ENCODE assay signal across 1 cellular context in the genomic region with DNA sequence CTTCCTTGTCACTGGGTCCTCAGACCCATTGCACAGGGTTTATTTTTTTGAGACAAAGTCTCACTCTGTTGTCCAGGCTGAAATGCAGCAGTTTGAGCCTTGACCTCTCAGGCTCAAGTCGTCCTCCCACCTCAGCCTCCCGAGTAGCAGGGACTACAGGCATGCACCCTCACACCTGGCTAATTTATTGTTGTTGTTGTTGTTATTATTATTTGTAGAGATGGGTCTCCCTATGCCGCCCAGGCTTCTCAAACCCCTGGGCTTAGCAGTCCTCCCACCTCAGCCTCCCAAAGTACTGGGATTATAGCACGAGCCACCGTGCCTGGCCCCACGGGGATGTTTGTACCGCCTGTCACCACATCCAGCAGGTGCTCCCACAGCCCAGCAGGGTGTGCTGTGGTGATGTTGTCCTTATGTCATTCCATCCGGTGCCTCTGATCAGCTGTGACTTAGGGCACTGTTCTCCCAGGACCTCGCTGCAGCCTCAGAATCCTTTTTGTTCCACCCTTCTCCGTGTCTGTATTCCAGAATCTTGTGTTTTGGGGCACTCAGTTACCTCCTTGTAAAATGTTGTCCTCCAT.
TF ChIP-seq lines count a peak whose summit lies in the region.

No MANE protein-coding gene starts in this region.

TF ChIP-seq in HepG2, 621 proteins besides CTCF, POLR2A, EP300 and RAD21 (continued from another document and continues in another):
- TF ChIP-seq ZNF768 (CRISPR knock-in tag; IDR thresholded peaks at IDR 0.05), result 0 out of 2 replicates have a peak, but pooled peaks have one; percentile 15
- no peak for TF ChIP-seq ZBTB7A (CRISPR knock-in tag; IDR thresholded peaks at IDR 0.05)
- no peak for TF ChIP-seq ZNF543 (CRISPR knock-in tag; IDR thresholded peaks at IDR 0.05)
- TF ChIP-seq, protein P1, sequence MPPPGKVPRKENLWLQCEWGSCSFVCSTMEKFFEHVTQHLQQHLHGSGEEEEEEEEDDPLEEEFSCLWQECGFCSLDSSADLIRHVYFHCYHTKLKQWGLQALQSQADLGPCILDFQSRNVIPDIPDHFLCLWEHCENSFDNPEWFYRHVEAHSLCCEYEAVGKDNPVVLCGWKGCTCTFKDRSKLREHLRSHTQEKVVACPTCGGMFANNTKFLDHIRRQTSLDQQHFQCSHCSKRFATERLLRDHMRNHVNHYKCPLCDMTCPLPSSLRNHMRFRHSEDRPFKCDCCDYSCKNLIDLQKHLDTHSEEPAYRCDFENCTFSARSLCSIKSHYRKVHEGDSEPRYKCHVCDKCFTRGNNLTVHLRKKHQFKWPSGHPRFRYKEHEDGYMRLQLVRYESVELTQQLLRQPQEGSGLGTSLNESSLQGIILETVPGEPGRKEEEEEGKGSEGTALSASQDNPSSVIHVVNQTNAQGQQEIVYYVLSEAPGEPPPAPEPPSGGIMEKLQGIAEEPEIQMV (CRISPR knock-in tag; IDR thresholded peaks at IDR 0.05; ENCODE audit: low read depth), result no peak
- no peak for TF ChIP-seq GATA4 (IDR thresholded peaks at IDR 0.05; ENCODE audit: borderline replicate concordance, low read depth)
- TF ChIP-seq ZNF20 (CRISPR knock-in tag; IDR thresholded peaks at IDR 0.05), result no peak
- TF ChIP-seq SOX13 (IDR thresholded peaks at IDR 0.05), result no peak
- TF ChIP-seq SOX13 (CRISPR knock-in tag; conservative IDR thresholded peaks at IDR 0.05 in 1 of 2, IDR thresholded peaks at IDR 0.05 in 1 of 2), result 0 out of 4 replicates have a peak, but pooled peaks of 1 of the 2 experiments have one; percentile 31
- no peak for TF ChIP-seq FOXJ3 (CRISPR knock-in tag; IDR thresholded peaks at IDR 0.05; ENCODE audit: borderline replicate concordance)
- 0 out of 2 replicates have a peak, but pooled peaks have one; percentile 63 for TF ChIP-seq ELF3 (CRISPR knock-in tag; IDR thresholded peaks at IDR 0.05)
- TF ChIP-seq, protein P2, sequence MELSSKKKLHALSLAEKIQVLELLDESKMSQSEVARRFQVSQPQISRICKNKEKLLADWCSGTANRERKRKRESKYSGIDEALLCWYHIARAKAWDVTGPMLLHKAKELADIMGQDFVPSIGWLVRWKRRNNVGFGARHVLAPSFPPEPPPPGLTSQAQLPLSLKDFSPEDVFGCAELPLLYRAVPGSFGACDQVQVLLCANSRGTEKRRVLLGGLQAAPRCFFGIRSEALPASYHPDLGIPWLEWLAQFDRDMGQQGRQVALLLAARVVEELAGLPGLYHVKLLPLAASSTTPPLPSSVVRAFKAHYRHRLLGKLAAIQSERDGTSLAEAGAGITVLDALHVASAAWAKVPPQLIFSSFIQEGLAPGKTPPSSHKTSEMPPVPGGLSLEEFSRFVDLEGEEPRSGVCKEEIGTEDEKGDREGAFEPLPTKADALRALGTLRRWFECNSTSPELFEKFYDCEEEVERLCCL (CRISPR knock-in tag; IDR thresholded peaks at IDR 0.05; ENCODE audit: borderline replicate concordance), result no peak
- no peak for TF ChIP-seq TBX3 (IDR thresholded peaks at IDR 0.05; ENCODE audit: borderline replicate concordance)
- TF ChIP-seq SATB2 (CRISPR knock-in tag; IDR thresholded peaks at IDR 0.05), result no peak
- peak; percentile 81 for TF ChIP-seq XRCC5 (optimal IDR thresholded peaks at IDR 0.05; ENCODE audit: low read length)
- no peak for TF ChIP-seq KLF13 (CRISPR knock-in tag; IDR thresholded peaks at IDR 0.05)
- TF ChIP-seq ZNF235 (CRISPR knock-in tag; IDR thresholded peaks at IDR 0.05; ENCODE audit: borderline replicate concordance), result no peak
- TF ChIP-seq ZNF570 (CRISPR knock-in tag; IDR thresholded peaks at IDR 0.05; ENCODE audit: borderline replicate concordance), result no peak
- no peak for TF ChIP-seq SRSF4 (IDR thresholded peaks at IDR 0.05; ENCODE audit: low read depth, low read length, poor library complexity, severe bottlenecking)
- TF ChIP-seq PRPF4 (IDR thresholded peaks at IDR 0.05; ENCODE audit: low read depth, low read length, poor library complexity, severe bottlenecking), result no peak
- TF ChIP-seq, protein P3, sequence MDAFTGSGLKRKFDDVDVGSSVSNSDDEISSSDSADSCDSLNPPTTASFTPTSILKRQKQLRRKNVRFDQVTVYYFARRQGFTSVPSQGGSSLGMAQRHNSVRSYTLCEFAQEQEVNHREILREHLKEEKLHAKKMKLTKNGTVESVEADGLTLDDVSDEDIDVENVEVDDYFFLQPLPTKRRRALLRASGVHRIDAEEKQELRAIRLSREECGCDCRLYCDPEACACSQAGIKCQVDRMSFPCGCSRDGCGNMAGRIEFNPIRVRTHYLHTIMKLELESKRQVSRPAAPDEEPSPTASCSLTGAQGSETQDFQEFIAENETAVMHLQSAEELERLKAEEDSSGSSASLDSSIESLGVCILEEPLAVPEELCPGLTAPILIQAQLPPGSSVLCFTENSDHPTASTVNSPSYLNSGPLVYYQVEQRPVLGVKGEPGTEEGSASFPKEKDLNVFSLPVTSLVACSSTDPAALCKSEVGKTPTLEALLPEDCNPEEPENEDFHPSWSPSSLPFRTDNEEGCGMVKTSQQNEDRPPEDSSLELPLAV (CRISPR knock-in tag; conservative IDR thresholded peaks at IDR 0.05; ENCODE audit: low read depth), result no peak
- TF ChIP-seq ZNF329 (CRISPR knock-in tag; IDR thresholded peaks at IDR 0.05; ENCODE audit: low read depth), result no peak
- TF ChIP-seq EZH2 (conservative IDR thresholded peaks at IDR 0.05; ENCODE audit: low read depth, low read length), result no peak
- TF ChIP-seq ZNF556 (CRISPR knock-in tag; IDR thresholded peaks at IDR 0.05; ENCODE audit: borderline replicate concordance), result no peak
- no peak for TF ChIP-seq ZNF616 (CRISPR knock-in tag; IDR thresholded peaks at IDR 0.05; ENCODE audit: low read depth)
- no peak for TF ChIP-seq ZBTB7B (CRISPR knock-in tag; IDR thresholded peaks at IDR 0.05)
- peak; percentile 32; the same call in 1 of the 2 replicates for TF ChIP-seq ZBTB38 (CRISPR knock-in tag; IDR thresholded peaks at IDR 0.05)
- TF ChIP-seq, protein P4, sequence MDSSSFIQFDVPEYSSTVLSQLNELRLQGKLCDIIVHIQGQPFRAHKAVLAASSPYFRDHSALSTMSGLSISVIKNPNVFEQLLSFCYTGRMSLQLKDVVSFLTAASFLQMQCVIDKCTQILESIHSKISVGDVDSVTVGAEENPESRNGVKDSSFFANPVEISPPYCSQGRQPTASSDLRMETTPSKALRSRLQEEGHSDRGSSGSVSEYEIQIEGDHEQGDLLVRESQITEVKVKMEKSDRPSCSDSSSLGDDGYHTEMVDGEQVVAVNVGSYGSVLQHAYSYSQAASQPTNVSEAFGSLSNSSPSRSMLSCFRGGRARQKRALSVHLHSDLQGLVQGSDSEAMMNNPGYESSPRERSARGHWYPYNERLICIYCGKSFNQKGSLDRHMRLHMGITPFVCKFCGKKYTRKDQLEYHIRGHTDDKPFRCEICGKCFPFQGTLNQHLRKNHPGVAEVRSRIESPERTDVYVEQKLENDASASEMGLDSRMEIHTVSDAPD (CRISPR knock-in tag; IDR thresholded peaks at IDR 0.05), result no peak
- TF ChIP-seq ZNF619 (CRISPR knock-in tag; IDR thresholded peaks at IDR 0.05), result 0 out of 2 replicates have a peak, but pooled peaks have one; percentile 42
- no peak for TF ChIP-seq HES4 (CRISPR knock-in tag; IDR thresholded peaks at IDR 0.05; ENCODE audit: borderline replicate concordance)
- no peak for TF ChIP-seq ZNF354B (CRISPR knock-in tag; IDR thresholded peaks at IDR 0.05)
- TF ChIP-seq, protein P5, sequence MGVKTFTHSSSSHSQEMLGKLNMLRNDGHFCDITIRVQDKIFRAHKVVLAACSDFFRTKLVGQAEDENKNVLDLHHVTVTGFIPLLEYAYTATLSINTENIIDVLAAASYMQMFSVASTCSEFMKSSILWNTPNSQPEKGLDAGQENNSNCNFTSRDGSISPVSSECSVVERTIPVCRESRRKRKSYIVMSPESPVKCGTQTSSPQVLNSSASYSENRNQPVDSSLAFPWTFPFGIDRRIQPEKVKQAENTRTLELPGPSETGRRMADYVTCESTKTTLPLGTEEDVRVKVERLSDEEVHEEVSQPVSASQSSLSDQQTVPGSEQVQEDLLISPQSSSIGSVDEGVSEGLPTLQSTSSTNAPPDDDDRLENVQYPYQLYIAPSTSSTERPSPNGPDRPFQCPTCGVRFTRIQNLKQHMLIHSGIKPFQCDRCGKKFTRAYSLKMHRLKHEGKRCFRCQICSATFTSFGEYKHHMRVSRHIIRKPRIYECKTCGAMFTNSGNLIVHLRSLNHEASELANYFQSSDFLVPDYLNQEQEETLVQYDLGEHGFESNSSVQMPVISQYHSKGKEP (CRISPR knock-in tag; IDR thresholded peaks at IDR 0.05), result 0 out of 2 replicates have a peak, but pooled peaks have one; percentile 41
- no peak for TF ChIP-seq SSRP1 (CRISPR knock-in tag; IDR thresholded peaks at IDR 0.05)
- TF ChIP-seq ZNF207 (IDR thresholded peaks at IDR 0.05; ENCODE audit: borderline replicate concordance), result no peak
- TF ChIP-seq NFIB (CRISPR knock-in tag; IDR thresholded peaks at IDR 0.05; ENCODE audit: borderline replicate concordance), result peak; percentile 83; the same call in 1 of the 2 replicates
- TF ChIP-seq ZMYM2 (CRISPR knock-in tag; IDR thresholded peaks at IDR 0.05), result no peak
- TF ChIP-seq MAFF (IDR thresholded peaks at IDR 0.05; ENCODE audit: low read depth, low read length), result no peak
- TF ChIP-seq CBX5 (CRISPR knock-in tag; IDR thresholded peaks at IDR 0.05; ENCODE audit: borderline replicate concordance), result peak; percentile 76; the same call in 1 of the 2 replicates
- no peak for TF ChIP-seq KLF12 (CRISPR knock-in tag; IDR thresholded peaks at IDR 0.05; ENCODE audit: borderline replicate concordance)
- TF ChIP-seq, protein P6, sequence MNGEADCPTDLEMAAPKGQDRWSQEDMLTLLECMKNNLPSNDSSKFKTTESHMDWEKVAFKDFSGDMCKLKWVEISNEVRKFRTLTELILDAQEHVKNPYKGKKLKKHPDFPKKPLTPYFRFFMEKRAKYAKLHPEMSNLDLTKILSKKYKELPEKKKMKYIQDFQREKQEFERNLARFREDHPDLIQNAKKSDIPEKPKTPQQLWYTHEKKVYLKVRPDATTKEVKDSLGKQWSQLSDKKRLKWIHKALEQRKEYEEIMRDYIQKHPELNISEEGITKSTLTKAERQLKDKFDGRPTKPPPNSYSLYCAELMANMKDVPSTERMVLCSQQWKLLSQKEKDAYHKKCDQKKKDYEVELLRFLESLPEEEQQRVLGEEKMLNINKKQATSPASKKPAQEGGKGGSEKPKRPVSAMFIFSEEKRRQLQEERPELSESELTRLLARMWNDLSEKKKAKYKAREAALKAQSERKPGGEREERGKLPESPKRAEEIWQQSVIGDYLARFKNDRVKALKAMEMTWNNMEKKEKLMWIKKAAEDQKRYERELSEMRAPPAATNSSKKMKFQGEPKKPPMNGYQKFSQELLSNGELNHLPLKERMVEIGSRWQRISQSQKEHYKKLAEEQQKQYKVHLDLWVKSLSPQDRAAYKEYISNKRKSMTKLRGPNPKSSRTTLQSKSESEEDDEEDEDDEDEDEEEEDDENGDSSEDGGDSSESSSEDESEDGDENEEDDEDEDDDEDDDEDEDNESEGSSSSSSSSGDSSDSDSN (CRISPR knock-in tag; IDR thresholded peaks at IDR 0.05), result 0 out of 2 replicates have a peak, but pooled peaks have one; percentile 21
- TF ChIP-seq, protein P7, sequence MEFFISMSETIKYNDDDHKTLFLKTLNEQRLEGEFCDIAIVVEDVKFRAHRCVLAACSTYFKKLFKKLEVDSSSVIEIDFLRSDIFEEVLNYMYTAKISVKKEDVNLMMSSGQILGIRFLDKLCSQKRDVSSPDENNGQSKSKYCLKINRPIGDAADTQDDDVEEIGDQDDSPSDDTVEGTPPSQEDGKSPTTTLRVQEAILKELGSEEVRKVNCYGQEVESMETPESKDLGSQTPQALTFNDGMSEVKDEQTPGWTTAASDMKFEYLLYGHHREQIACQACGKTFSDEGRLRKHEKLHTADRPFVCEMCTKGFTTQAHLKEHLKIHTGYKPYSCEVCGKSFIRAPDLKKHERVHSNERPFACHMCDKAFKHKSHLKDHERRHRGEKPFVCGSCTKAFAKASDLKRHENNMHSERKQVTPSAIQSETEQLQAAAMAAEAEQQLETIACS (CRISPR knock-in tag; IDR thresholded peaks at IDR 0.05), result no peak
- no peak for TF ChIP-seq ZNF10 (CRISPR knock-in tag; IDR thresholded peaks at IDR 0.05; ENCODE audit: borderline replicate concordance, low read depth)
- TF ChIP-seq ZNF331 (CRISPR knock-in tag; IDR thresholded peaks at IDR 0.05), result peak; percentile 64; the same call in 1 of the 2 replicates
- TF ChIP-seq NFATC3 (CRISPR knock-in tag; IDR thresholded peaks at IDR 0.05), result no peak
- no peak for TF ChIP-seq MED8 (CRISPR knock-in tag; IDR thresholded peaks at IDR 0.05; ENCODE audit: insufficient replicate concordance)
- no peak for TF ChIP-seq ATM (IDR thresholded peaks at IDR 0.05; ENCODE audit: borderline replicate concordance)
- TF ChIP-seq MBD4 (IDR thresholded peaks at IDR 0.05; ENCODE audit: borderline replicate concordance, low read length), result no peak
- peak; percentile 78; the same call in 1 of the 2 replicates for TF ChIP-seq IRF2 (CRISPR knock-in tag; IDR thresholded peaks at IDR 0.05)
- TF ChIP-seq ZNF720 (CRISPR knock-in tag; IDR thresholded peaks at IDR 0.05), result no peak
- no peak for TF ChIP-seq ZNF230 (CRISPR knock-in tag; IDR thresholded peaks at IDR 0.05)
- TF ChIP-seq ZFYVE20 (CRISPR knock-in tag; IDR thresholded peaks at IDR 0.05; ENCODE audit: borderline replicate concordance, low read depth), result no peak
- TF ChIP-seq, protein P8, sequence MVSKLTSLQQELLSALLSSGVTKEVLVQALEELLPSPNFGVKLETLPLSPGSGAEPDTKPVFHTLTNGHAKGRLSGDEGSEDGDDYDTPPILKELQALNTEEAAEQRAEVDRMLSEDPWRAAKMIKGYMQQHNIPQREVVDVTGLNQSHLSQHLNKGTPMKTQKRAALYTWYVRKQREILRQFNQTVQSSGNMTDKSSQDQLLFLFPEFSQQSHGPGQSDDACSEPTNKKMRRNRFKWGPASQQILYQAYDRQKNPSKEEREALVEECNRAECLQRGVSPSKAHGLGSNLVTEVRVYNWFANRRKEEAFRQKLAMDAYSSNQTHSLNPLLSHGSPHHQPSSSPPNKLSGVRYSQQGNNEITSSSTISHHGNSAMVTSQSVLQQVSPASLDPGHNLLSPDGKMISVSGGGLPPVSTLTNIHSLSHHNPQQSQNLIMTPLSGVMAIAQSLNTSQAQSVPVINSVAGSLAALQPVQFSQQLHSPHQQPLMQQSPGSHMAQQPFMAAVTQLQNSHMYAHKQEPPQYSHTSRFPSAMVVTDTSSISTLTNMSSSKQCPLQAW (CRISPR knock-in tag; IDR thresholded peaks at IDR 0.05), result 0 out of 2 replicates have a peak, but pooled peaks have one; percentile 13
- TF ChIP-seq ZNF34 (CRISPR knock-in tag; IDR thresholded peaks at IDR 0.05; ENCODE audit: borderline replicate concordance), result no peak
